Comparison of ENCODE assay signal across 17 cellular contexts in genomic region chr4:156537275-156537674, GRCh38.
DNase-seq lines count a peak whose midpoint lies in the region; ATAC-seq and TF ChIP-seq lines count a peak whose summit lies in the region.
"Had no signal": no experiment of that assay in that cellular context is flagged by ENCODE, and none has a peak within 500 bp of the region (broad histone marks: within the 10 kb centered on the region; RNA-seq: fewer than 3 reads in every experiment).

No MANE protein-coding gene starts in this region.

- DNase-seq in MCF 10A (ENCODE audit: unreplicated experiment): no peak
- DNase-seq in breast epithelium (ENCODE audit: low spot score in 2 of 2): no peak
- peak; percentile 1 for DNase-seq in glomerular visceral epithelial cell (ENCODE audit: extremely low spot score)
- no peak for DNase-seq in osteocyte (ENCODE audit: extremely low spot score, unreplicated experiment)
- no peak for DNase-seq in left ventricle myocardium superior
- no peak for DNase-seq in SW 1271 (lab: John Stamatoyannopoulos, UW)
- DNase-seq: CD4-positive, alpha-beta memory T cell; DMS153; DMS79; GDM1 had no signal

- ATAC-seq in GM18511 (IDR thresholded peaks at IDR 0.05; ENCODE audit: unreplicated experiment) (no peak), left ventricle myocardium superior (no peak)
- ATAC-seq: A549 had no signal

- H3K27me3 ChIP-seq in breast epithelium: no peaks in the 10 kb centered on the region
- H3K27me3 ChIP-seq: BLaER1 had no signal

- H3K4me1 ChIP-seq in breast epithelium: no peaks in the 10 kb centered on the region
- H3K4me1 ChIP-seq: A549, BLaER1 had no signal

- H3K9me3 Mint-ChIP-seq in MCF 10A (ENCODE audit: unreplicated experiment): peaks cover 10% of the 10 kb centered on the region
- H3K9me3 Mint-ChIP-seq in osteocyte (ENCODE audit: unreplicated experiment): peaks cover 11% of the 10 kb centered on the region

- H3K9me3 ChIP-seq in breast epithelium: no peaks in the 10 kb centered on the region
- H3K9me3 ChIP-seq: A549, BLaER1 had no signal

- intact Hi-C loops in MCF 10A (cut with micrococcal nuclease): no loop called here
- intact Hi-C loops in breast epithelium (cut with DNase I; ENCODE audit: low total_unique reads): no loop called here
- intact Hi-C loops in left ventricle myocardium superior (cut with micrococcal nuclease): no loop called here

- no peak overlapping the region for H3K4me3 Mint-ChIP-seq in MCF 10A (ENCODE audit: unreplicated experiment)
- no peak overlapping the region for H3K4me3 Mint-ChIP-seq in osteocyte (ENCODE audit: unreplicated experiment)
- H3K4me3 Mint-ChIP-seq: CD14-positive monocyte; CD4-positive, alpha-beta memory T cell had no signal

- TF ChIP-seq POLR2A in breast epithelium (IDR thresholded peaks at IDR 0.05): no peak

- no peaks in the 10 kb centered on the region for H3K36me3 ChIP-seq in breast epithelium
- H3K36me3 ChIP-seq: BLaER1, HAP-1 had no signal

- H3K27me3 Mint-ChIP-seq in MCF 10A (ENCODE audit: insufficient read depth, unreplicated experiment) (no peaks in the 10 kb centered on the region), osteocyte (ENCODE audit: unreplicated experiment) (no peaks in the 10 kb centered on the region)
- H3K27me3 Mint-ChIP-seq: CD4-positive, alpha-beta memory T cell had no signal

- TF ChIP-seq CTCF in MCF 10A (IDR thresholded peaks at IDR 0.05; ENCODE audit: unreplicated experiment) (no peak), breast epithelium (IDR thresholded peaks at IDR 0.05) (no peak), osteocyte (IDR thresholded peaks at IDR 0.05) (no peak)

- BruUV-seq in MCF 10A (replicated peaks; lab: Mats Ljungman, UMichigan): no TSS peak

- H3K4me3 ChIP-seq in breast epithelium: no peak overlapping the region
- H3K4me3 ChIP-seq: A549, BLaER1, GM23248, HAP-1 had no signal

- peaks cover 29% of the 10 kb centered on the region for H3K4me1 Mint-ChIP-seq in MCF 10A (ENCODE audit: insufficient read depth, unreplicated experiment)
- peaks cover 16% of the 10 kb centered on the region for H3K4me1 Mint-ChIP-seq in osteocyte (ENCODE audit: unreplicated experiment)
- H3K4me1 Mint-ChIP-seq: CD14-positive monocyte; CD4-positive, alpha-beta memory T cell had no signal

- H3K27ac ChIP-seq in breast epithelium: no peak overlapping the region
- H3K27ac ChIP-seq: 22Rv1, A549, BLaER1, GM23248 had no signal

- H3K27ac Mint-ChIP-seq in MCF 10A (ENCODE audit: low read depth, unreplicated experiment) (peak overlapping the region; percentile 23), osteocyte (ENCODE audit: unreplicated experiment) (peak overlapping the region; percentile 15)
- H3K27ac Mint-ChIP-seq: CD14-positive monocyte; CD4-positive, alpha-beta memory T cell had no signal

- POLR2A ChIA-PET in MCF 10A (lab: Yijun Ruan, JAX): interaction anchor here (0.6 to 2.7 kb wide), 11 partner anchors 9 to 420 kb away, joined by 3 to 12 read pairs (median 4); no protein-coding TSS in a partner anchor

- H3K36me3 Mint-ChIP-seq in MCF 10A (ENCODE audit: insufficient read depth, unreplicated experiment) (no peaks in the 10 kb centered on the region), osteocyte (ENCODE audit: unreplicated experiment) (peaks cover 5% of the 10 kb centered on the region)
- H3K36me3 Mint-ChIP-seq: CD14-positive monocyte; CD4-positive, alpha-beta memory T cell had no signal

- CTCF ChIA-PET in MCF 10A (lab: Yijun Ruan, JAX): interaction anchor here (0.6 to 2.2 kb wide), 8 partner anchors 10 to 535 kb away, joined by 3 to 8 read pairs (median 3); no protein-coding TSS in a partner anchor
